10 cellular contexts compared by ENCODE assay signal in the genomic region with DNA sequence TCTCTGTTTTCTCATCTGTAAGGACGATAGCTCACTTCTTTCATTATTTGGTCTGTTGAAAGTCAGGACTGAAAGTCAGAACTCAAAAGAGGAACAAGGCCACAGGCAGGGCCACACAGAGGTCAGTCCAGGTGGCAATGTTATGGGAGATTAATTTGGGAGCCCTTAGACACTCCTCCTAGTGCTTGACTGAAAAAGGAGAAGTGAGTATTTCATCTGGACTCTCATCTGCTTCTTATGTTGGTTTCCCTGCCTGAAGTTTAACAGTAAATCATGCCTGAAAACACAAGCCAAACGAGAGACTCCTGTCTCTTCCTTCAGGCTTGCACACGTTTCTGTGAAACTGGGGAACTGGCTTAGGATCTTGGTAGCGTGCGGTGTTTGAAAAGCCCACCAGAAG.
DNase-seq lines count a peak whose midpoint lies in the region; ATAC-seq and TF ChIP-seq lines count a peak whose summit lies in the region.
"Had no signal": no experiment of that assay in that cellular context is flagged by ENCODE, and none has a peak within 500 bp of the region (broad histone marks: within the 10 kb centered on the region; RNA-seq: fewer than 3 reads in every experiment).

No MANE protein-coding gene starts in this region.

- no peaks in the 10 kb centered on the region for H3K9me2 ChIP-seq in OCI-LY7 (ENCODE audit: insufficient read depth, low read length)

- H3K4ac ChIP-seq in mesendoderm (ENCODE audit: low read depth, low read length): no peak overlapping the region

- intact Hi-C loops in OCI-LY7 (cut with micrococcal nuclease; ENCODE audit: unreplicated experiment): loop anchor here (1.0 to 5.0 kb wide), 4 partner anchors 10 to 1205 kb away; partner anchors contain the start of gene BUB3

- H3K56ac ChIP-seq in mesendoderm (ENCODE audit: low read length): no peak overlapping the region

- CTCF ChIA-PET in OCI-LY7 (lab: Charles Lee; ENCODE audit: unreplicated experiment): interaction anchor here (0.8 kb wide), 1 partner anchor 18 kb away, joined by 3 read pairs; no protein-coding TSS in a partner anchor

- no peaks in the 10 kb centered on the region for H3K79me1 ChIP-seq in mesendoderm (ENCODE audit: low read length)

- no peak overlapping the region for H3K9ac ChIP-seq in mesendoderm (ENCODE audit: low read length)

- no CpG with 5 or more reads among the region's 5 CpGs for WGBS in mesendoderm (ENCODE audit: extremely low coverage, insufficient coverage, low lambda C conversion rate)

- TF ChIP-seq CTCF in GM10266 (IDR thresholded peaks at IDR 0.05; ENCODE audit: control insufficient read depth, insufficient read depth, low read depth, missing control alignments) (no peak), OCI-LY7 (conservative IDR thresholded peaks at IDR 0.05; ENCODE audit: low read length) (no peak)

- H3K23ac ChIP-seq in mesendoderm (ENCODE audit: low read length): no peak overlapping the region

- no peak overlapping the region for H2BK5ac ChIP-seq in mesendoderm (ENCODE audit: low read length)

- H2BK15ac ChIP-seq in mesendoderm (replicated peaks; ENCODE audit: low read depth): no peak overlapping the region

- H3K4me3 ChIP-seq in OCI-LY7 (ENCODE audit: low read depth, low read length, poor library complexity, severe bottlenecking): peak overlapping the region; percentile 39
- H3K4me3 ChIP-seq in mesendoderm (ENCODE audit: low read length): no peak overlapping the region

- H3K36me3 ChIP-seq in OCI-LY7 (ENCODE audit: insufficient read depth, low read length) (peaks cover 13% of the 10 kb centered on the region; the same call in 1 of the 2 replicates), mesendoderm (ENCODE audit: control insufficient read depth, insufficient read depth, low read length) (no peaks in the 10 kb centered on the region)

- POLR2A ChIA-PET in OCI-LY7 (lab: Charles Lee): no interaction called here

- H2BK120ac ChIP-seq in mesendoderm (ENCODE audit: low read depth, low read length): no peak overlapping the region

- H4K20me1 ChIP-seq in OCI-LY7 (ENCODE audit: insufficient read depth, low read length): no peaks in the 10 kb centered on the region

- H3K4me2 ChIP-seq in OCI-LY7 (ENCODE audit: low read length): peak overlapping the region; percentile 65
- no peak overlapping the region for H3K4me2 ChIP-seq in mesendoderm (ENCODE audit: low read length)

- H3K27me3 ChIP-seq in mesendoderm (ENCODE audit: insufficient read depth, low read length, poor library complexity): no peaks in the 10 kb centered on the region

- DNase-seq in GM10266 (ENCODE audit: extremely low spot score): peak; percentile 71
- peak; percentile 96 for DNase-seq in OCI-LY7 (ENCODE audit: low spot score)
- no peak for DNase-seq in left lobe of liver (ENCODE audit: low spot score)
- no peak for DNase-seq in stimulated activated CD4-positive, alpha-beta T cell treated with anti-CD3 and anti-CD28 coated beads, Interleukin-4, amount 100 ng/mL, for 1 hour
- no peak for DNase-seq in LoVo (ENCODE audit: low spot score)
- no peak for DNase-seq in mesendoderm
- DNase-seq: hippocampal formation, NCI-H69 had no signal

- H3K4me1 ChIP-seq in OCI-LY7 (ENCODE audit: insufficient read depth, low read length, poor library complexity, severe bottlenecking) (peaks cover 60% of the 10 kb centered on the region), mesendoderm (ENCODE audit: control insufficient read depth, low read depth, low read length) (no peaks in the 10 kb centered on the region)

- ATAC-seq in GM19463 (IDR thresholded peaks at IDR 0.05; ENCODE audit: unreplicated experiment) (peak; percentile 73), HG03066 (IDR thresholded peaks at IDR 0.05; ENCODE audit: low read depth, unreplicated experiment) (peak; percentile 77), left lobe of liver (no peak)

- peak overlapping the region; percentile 97 for H3K27ac ChIP-seq in OCI-LY7 (ENCODE audit: low read depth, low read length, poor library complexity, severe bottlenecking)
- no peak overlapping the region for H3K27ac ChIP-seq in mesendoderm (ENCODE audit: low read depth, low read length)

- no TSS peak for BruUV-seq in OCI-LY7 (replicated peaks; lab: Mats Ljungman, UMichigan)

- peaks cover 34% of the 10 kb centered on the region; the same call in 1 of the 2 replicates for H3K9me3 ChIP-seq in OCI-LY7 (ENCODE audit: low read length)

- no peak overlapping the region for H4K8ac ChIP-seq in mesendoderm (ENCODE audit: low read depth, low read length)

- no peak overlapping the region for H4K5ac ChIP-seq in mesendoderm (ENCODE audit: low read length)

- no peak overlapping the region for H3K18ac ChIP-seq in mesendoderm (ENCODE audit: low read length)

- H2AFZ ChIP-seq in OCI-LY7 (ENCODE audit: low read length): peak overlapping the region; percentile 67; the same call in 1 of the 2 replicates

- H3K79me2 ChIP-seq in OCI-LY7 (ENCODE audit: insufficient read depth, low read depth, low read length): no peaks in the 10 kb centered on the region
- no peaks in the 10 kb centered on the region for H3K79me2 ChIP-seq in mesendoderm (ENCODE audit: control insufficient read depth, insufficient read depth, low read length)

- H2AK5ac ChIP-seq in mesendoderm (ENCODE audit: low read length): no peak overlapping the region

Comparison
In these comparisons a context has a peak if more than half of its experiments do, and no peak if none do; other contexts are left out.
1. DNase-seq: peak in GM10266 (single experiment) and OCI-LY7 (single experiment); none in left lobe of liver (single experiment), stimulated activated CD4-positive, alpha-beta T cell treated with anti-CD3 and anti-CD28 coated beads, Interleukin-4, amount 100 ng/mL, for 1 hour (single experiment), LoVo (single experiment) and mesendoderm (single experiment).